ENCODE assay signal across 12 cellular contexts in the genomic region with DNA sequence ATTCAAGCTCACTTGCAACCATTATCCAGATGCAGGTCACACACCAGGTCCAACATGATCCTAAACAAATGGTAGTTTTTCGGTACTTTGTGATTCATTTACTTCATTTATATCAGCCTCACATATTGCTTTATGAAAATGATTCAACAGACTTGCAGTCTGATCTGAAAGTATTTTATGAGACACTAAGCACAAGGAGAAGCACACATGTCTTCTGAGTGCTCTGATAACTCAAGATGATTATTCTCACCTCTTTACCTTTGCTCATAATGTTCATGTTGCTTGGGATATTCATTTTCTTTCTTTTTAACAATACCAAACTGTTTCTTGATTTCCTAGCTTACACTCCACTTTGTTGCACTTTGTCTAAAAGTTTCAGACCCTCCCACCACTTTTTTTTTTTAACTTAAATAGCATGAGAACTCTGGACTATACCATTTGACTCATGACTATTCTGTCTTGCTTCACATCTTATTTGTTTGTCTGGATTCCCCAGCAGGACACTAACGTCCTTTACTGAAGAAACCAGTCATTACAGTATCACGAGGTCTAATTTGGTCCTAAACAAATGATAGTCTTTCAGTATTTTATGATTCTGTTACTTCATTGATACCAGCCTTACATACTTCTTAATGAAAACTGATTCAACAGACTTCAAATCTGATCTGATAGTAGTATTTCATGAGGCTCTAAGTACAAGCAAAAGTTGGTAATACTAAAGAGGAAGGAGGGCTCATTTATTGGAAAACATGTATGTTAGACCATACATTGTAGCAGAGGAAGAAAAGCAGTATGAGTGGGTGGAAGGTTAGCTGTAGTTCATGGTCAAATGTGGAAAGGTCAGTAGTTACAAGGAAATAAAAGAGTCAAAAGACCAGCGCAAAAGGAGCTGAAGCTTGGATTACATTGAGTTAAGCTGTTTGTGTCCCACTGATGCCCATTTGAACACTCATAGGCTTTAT.
A peak's percentile ranks its signal among the peaks of the same experiment; 100 is the strongest.
DNase-seq lines count a peak whose midpoint lies in the region; ATAC-seq and TF ChIP-seq lines count a peak whose summit lies in the region.
"Had no signal": no experiment of that assay in that cellular context is flagged by ENCODE, and none has a peak within 500 bp of the region (broad histone marks: within the 10 kb centered on the region; RNA-seq: fewer than 3 reads in every experiment).

No MANE protein-coding gene starts in this region.

- no peaks in the 10 kb centered on the region for H4K20me1 ChIP-seq in osteoblast (ENCODE audit: insufficient read depth, low read length)

- ATAC-seq in GM21528 (IDR thresholded peaks at IDR 0.05; ENCODE audit: low FRiP score, unreplicated experiment) (peak; percentile 72), HG03135 (IDR thresholded peaks at IDR 0.05; ENCODE audit: unreplicated experiment) (peak; percentile 65)

- H3K27ac ChIP-seq in osteoblast (ENCODE audit: low read depth, low read length) (no peak overlapping the region), testis (no peak overlapping the region)
- H3K27ac ChIP-seq: breast epithelium, esophagus squamous epithelium, vagina had no signal

- no peaks in the 10 kb centered on the region for H3K36me3 ChIP-seq in osteoblast (ENCODE audit: insufficient read depth, low read length)
- H3K36me3 ChIP-seq in testis (ENCODE audit: low read depth, missing control alignments), result no peaks in the 10 kb centered on the region
- H3K36me3 ChIP-seq: breast epithelium, esophagus squamous epithelium, vagina had no signal

- TF ChIP-seq CTCF in osteoblast (IDR thresholded peaks at IDR 0.05; ENCODE audit: extremely low read depth, low read depth, low read length) (no peak), testis (IDR thresholded peaks at IDR 0.05) (no peak)

- H3K4me3 Mint-ChIP-seq in activated T-cell treated with anti-CD3 and anti-CD28 coated beads, Interleukin-2, amount 50 U/mL, for 24 hours, result no peak overlapping the region

- peak overlapping the region; percentile 27 for H2AFZ ChIP-seq in osteoblast (ENCODE audit: low read length)

- peak overlapping the region; percentile 86 for H3K27ac Mint-ChIP-seq in activated T-cell treated with anti-CD3 and anti-CD28 coated beads, Interleukin-2, amount 50 U/mL, for 24 hours

- no peaks in the 10 kb centered on the region for H3K27me3 Mint-ChIP-seq in activated T-cell treated with anti-CD3 and anti-CD28 coated beads, Interleukin-2, amount 50 U/mL, for 24 hours

- H3K79me2 ChIP-seq in osteoblast (ENCODE audit: insufficient read depth, low read length), result no peaks in the 10 kb centered on the region

- H3K9me3 ChIP-seq in osteoblast (ENCODE audit: low read depth, low read length) (no peaks in the 10 kb centered on the region), testis (no peaks in the 10 kb centered on the region)
- H3K9me3 ChIP-seq: breast epithelium, esophagus squamous epithelium, vagina had no signal

- no peak for DNase-seq in activated T-cell treated with anti-CD3 and anti-CD28 coated beads, Interleukin-2, amount 50 U/mL, for 24 hours
- DNase-seq in activated T-cell treated with anti-CD3 and anti-CD28 coated beads for 4 hours (no peak), osteoblast (ENCODE audit: insufficient read length, low spot score, missing footprints) (no peak), testis (no peak), putamen (ENCODE audit: low spot score) (no peak), NCI-H2081 (lab: John Stamatoyannopoulos, UW) (no peak)
- DNase-seq: esophagus squamous epithelium, kidney glomerular epithelial cell had no signal

- peaks cover 34% of the 10 kb centered on the region for H3K4me1 Mint-ChIP-seq in activated T-cell treated with anti-CD3 and anti-CD28 coated beads, Interleukin-2, amount 50 U/mL, for 24 hours (ENCODE audit: low read depth)

- peaks cover 30% of the 10 kb centered on the region for H3K4me1 ChIP-seq in osteoblast (ENCODE audit: insufficient read depth, low read length)
- no peaks in the 10 kb centered on the region for H3K4me1 ChIP-seq in testis
- H3K4me1 ChIP-seq: breast epithelium, esophagus squamous epithelium, vagina had no signal

- H3K27me3 ChIP-seq in osteoblast (ENCODE audit: insufficient read depth, low read length), result no peaks in the 10 kb centered on the region
- H3K27me3 ChIP-seq in testis, result no peaks in the 10 kb centered on the region
- H3K27me3 ChIP-seq: breast epithelium, esophagus squamous epithelium, vagina had no signal

- H3K4me2 ChIP-seq in osteoblast (ENCODE audit: insufficient read depth, low read length), result no peak overlapping the region

- intact Hi-C loops in testis (cut with DNase I; ENCODE audit: low total_unique reads), result no loop called here

- H3K9me3 Mint-ChIP-seq in activated T-cell treated with anti-CD3 and anti-CD28 coated beads, Interleukin-2, amount 50 U/mL, for 24 hours, result no peaks in the 10 kb centered on the region

- no peaks in the 10 kb centered on the region for H3K36me3 Mint-ChIP-seq in activated T-cell treated with anti-CD3 and anti-CD28 coated beads, Interleukin-2, amount 50 U/mL, for 24 hours (ENCODE audit: low read depth)

- WGBS in testis, 2 donors, result 81 to 82% methylated on average over 4 of the region's 4 CpGs

- H3K4me3 ChIP-seq in osteoblast (ENCODE audit: insufficient read depth, low read length) (no peak overlapping the region), testis (no peak overlapping the region)
- H3K4me3 ChIP-seq: breast epithelium, esophagus squamous epithelium, vagina had no signal

- no peak for TF ChIP-seq POLR2A in testis (IDR thresholded peaks at IDR 0.05)
